8 cellular contexts compared by ENCODE assay signal in genomic region chr19:53466726-53467125, GRCh38. TPM values are rescaled to one million over a fixed set of nuclear protein-coding genes. Genes with fewer than 3 reads are reported as not detected.
DNase-seq lines count a peak whose midpoint lies in the region; ATAC-seq and TF ChIP-seq lines count a peak whose summit lies in the region.

No MANE protein-coding gene starts in this region.

- CTCF ChIA-PET in AG04450 (lab: Charles Lee): no interaction called here

- H3K36me3 Mint-ChIP-seq in naive thymus-derived CD8-positive, alpha-beta T cell: peaks cover 13 to 30% (median 13%) of the 10 kb centered on the region in 3 donors

- H3K4me1 ChIP-seq in HUES48 (ENCODE audit: control insufficient read depth, insufficient read depth, low read length): peaks cover 18% of the 10 kb centered on the region

- H3K27me3 ChIP-seq in AG04450 (ENCODE audit: control insufficient read depth, insufficient read depth, low read length) (no peaks in the 10 kb centered on the region), HUES48 (ENCODE audit: control insufficient read depth, insufficient read depth, low read length) (no peaks in the 10 kb centered on the region)

- peak overlapping the region in 5 of 10 donors; percentile 31 to 97 (median 95) for H3K27ac Mint-ChIP-seq in naive thymus-derived CD8-positive, alpha-beta T cell

- peaks cover 3 to 65% (median 31%) of the 10 kb centered on the region in 9 donors for H3K9me3 Mint-ChIP-seq in naive thymus-derived CD8-positive, alpha-beta T cell

- POLR2A ChIA-PET in AG04450 (lab: Yijun Ruan, JAX): no interaction called here
- POLR2A ChIA-PET in naive thymus-derived CD8-positive, alpha-beta T cell (lab: Charles Lee): no interaction called here

- no peak for TF ChIP-seq CTCF in AG04450 (IDR thresholded peaks at IDR 0.05; ENCODE audit: low read depth, low read length)

- H3K36me3 ChIP-seq in HUES48 (ENCODE audit: control insufficient read depth, insufficient read depth, low read length): no peaks in the 10 kb centered on the region

- H3K4me3 ChIP-seq in AG04450 (ENCODE audit: low read depth, low read length) (peak overlapping the region; percentile 81), HUES48 (ENCODE audit: low read depth, low read length) (peak overlapping the region; percentile 99)

- DNase-seq in AG04450 (ENCODE audit: low read depth, low spot score) (no peak), dermis blood vessel endothelial cell (peak; percentile 5), superior temporal gyrus (ENCODE audit: extremely low spot score) (no peak), NCI-H2029 treated with DMSO at 0.1 percent for 48 hours (lab: John Stamatoyannopoulos, UW) (no peak), NCI-H226 (no peak)
- DNase-seq in naive thymus-derived CD8-positive, alpha-beta T cell: no peak

- H3K9me3 ChIP-seq in AG04450 (ENCODE audit: control insufficient read depth, insufficient read depth, low read length) (peaks cover 15% of the 10 kb centered on the region), HUES48 (ENCODE audit: control insufficient read depth, insufficient read depth, low read length) (no peaks in the 10 kb centered on the region)

- no peak for ATAC-seq in naive thymus-derived CD8-positive, alpha-beta T cell
- ATAC-seq in GM18909 (IDR thresholded peaks at IDR 0.05; ENCODE audit: poor library complexity, unreplicated experiment): no peak

- H3K4me1 Mint-ChIP-seq in naive thymus-derived CD8-positive, alpha-beta T cell: peaks cover 13 to 32% (median 30%) of the 10 kb centered on the region in 4 donors

- H3K9ac ChIP-seq in HUES48 (ENCODE audit: low read depth, low read length): no peak overlapping the region

- no peak overlapping the region for H3K27ac ChIP-seq in AG04450 (ENCODE audit: low read depth, low read length)
- no peak overlapping the region for H3K27ac ChIP-seq in HUES48 (ENCODE audit: low read depth, low read length)

- H3K27me3 Mint-ChIP-seq in naive thymus-derived CD8-positive, alpha-beta T cell: peaks cover 12 to 23% (median 18%) of the 10 kb centered on the region in 5 donors

- peak overlapping the region; percentile 87 to 98 (median 94) for H3K4me3 Mint-ChIP-seq in naive thymus-derived CD8-positive, alpha-beta T cell

RNA-seq across cellular contexts. Expression of gene ZNF813, which starts 0.8 kb away (rescaled TPM):
- 1.7 and 2.1 TPM in 2 replicates for polyA plus RNA-seq in AG04450 (2011; rRNA removed)
- polyA minus RNA-seq in AG04450 (2011; rRNA and poly(A)+ RNA removed): 2.5 and 5.2 TPM in 2 replicates
- total RNA-seq in dermis blood vessel endothelial cell: 4.9 and 5.3 TPM in 2 replicates
- total RNA-seq in naive thymus-derived CD8-positive, alpha-beta T cell: 10 to 100 TPM in 1 of 2 experiments, 1 to 10 TPM in 1; 10.0 to 11.0 TPM
- polyA plus RNA-seq in naive thymus-derived CD8-positive, alpha-beta T cell: 1 to 10 TPM; 4.8 to 6.9 (median 6.6) TPM

RNA-seq across cellular contexts. Expression of gene ZNF761, which starts 34.9 kb away (rescaled TPM):
- 9.1 and 12.5 TPM in 2 replicates for polyA plus RNA-seq in AG04450 (2011; rRNA removed)
- polyA minus RNA-seq in AG04450 (2011; rRNA and poly(A)+ RNA removed): 7.5 and 13.2 TPM in 2 replicates
- 13.4 and 14.2 TPM in 2 replicates for total RNA-seq in dermis blood vessel endothelial cell
- total RNA-seq in naive thymus-derived CD8-positive, alpha-beta T cell: 10 to 100 TPM; 17.9 to 19.1 TPM
- 10 to 100 TPM in 2 of 3 donors, 1 to 10 TPM in 1; 7.9 to 11.0 (median 10.1) TPM for polyA plus RNA-seq in naive thymus-derived CD8-positive, alpha-beta T cell
